Comparison of ENCODE assay signal across 1 cellular context in the genomic region with DNA sequence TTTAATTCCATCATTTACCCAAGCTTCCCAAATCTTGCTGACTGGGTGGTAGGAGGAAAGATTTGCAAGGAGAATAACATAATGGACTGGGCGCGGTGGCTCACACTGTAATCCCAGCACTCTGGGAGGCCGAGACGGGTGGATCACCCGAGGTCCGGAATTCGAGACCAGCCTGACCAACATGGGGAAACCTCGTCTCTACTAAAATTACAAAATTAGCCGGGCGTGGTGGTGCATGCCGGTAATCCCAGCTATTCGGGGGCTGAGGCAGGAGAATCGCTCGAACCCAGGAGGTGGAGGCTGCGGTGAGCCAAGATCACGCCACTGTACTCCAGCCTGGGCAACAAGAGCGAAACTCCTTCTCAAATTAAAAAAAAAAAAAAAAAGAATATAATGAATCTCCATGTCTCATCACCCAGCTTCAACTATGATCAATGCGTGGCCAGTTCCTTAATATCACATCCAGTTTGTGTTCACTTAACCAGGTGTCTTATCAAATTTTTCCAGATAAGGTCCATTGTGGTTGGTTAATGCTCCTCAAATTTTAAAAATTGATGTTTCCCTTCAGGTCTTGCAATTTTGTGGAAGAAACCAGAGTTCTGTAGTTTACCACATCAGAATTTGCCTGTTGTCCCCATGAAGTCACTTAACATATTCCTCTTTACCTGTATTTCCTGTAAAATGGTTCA.
TF ChIP-seq lines count a peak whose summit lies in the region.

No MANE protein-coding gene starts in this region.

TF ChIP-seq in WTC11, 78 proteins besides CTCF, POLR2A, EP300 and RAD21 (continued from another document):
- TF ChIP-seq, protein P1, sequence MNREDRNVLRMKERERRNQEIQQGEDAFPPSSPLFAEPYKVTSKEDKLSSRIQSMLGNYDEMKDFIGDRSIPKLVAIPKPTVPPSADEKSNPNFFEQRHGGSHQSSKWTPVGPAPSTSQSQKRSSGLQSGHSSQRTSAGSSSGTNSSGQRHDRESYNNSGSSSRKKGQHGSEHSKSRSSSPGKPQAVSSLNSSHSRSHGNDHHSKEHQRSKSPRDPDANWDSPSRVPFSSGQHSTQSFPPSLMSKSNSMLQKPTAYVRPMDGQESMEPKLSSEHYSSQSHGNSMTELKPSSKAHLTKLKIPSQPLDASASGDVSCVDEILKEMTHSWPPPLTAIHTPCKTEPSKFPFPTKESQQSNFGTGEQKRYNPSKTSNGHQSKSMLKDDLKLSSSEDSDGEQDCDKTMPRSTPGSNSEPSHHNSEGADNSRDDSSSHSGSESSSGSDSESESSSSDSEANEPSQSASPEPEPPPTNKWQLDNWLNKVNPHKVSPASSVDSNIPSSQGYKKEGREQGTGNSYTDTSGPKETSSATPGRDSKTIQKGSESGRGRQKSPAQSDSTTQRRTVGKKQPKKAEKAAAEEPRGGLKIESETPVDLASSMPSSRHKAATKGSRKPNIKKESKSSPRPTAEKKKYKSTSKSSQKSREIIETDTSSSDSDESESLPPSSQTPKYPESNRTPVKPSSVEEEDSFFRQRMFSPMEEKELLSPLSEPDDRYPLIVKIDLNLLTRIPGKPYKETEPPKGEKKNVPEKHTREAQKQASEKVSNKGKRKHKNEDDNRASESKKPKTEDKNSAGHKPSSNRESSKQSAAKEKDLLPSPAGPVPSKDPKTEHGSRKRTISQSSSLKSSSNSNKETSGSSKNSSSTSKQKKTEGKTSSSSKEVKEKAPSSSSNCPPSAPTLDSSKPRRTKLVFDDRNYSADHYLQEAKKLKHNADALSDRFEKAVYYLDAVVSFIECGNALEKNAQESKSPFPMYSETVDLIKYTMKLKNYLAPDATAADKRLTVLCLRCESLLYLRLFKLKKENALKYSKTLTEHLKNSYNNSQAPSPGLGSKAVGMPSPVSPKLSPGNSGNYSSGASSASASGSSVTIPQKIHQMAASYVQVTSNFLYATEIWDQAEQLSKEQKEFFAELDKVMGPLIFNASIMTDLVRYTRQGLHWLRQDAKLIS (CRISPR knock-in tag; IDR thresholded peaks at IDR 0.05; ENCODE audit: borderline replicate concordance), result no peak
- TF ChIP-seq MYBL2 (CRISPR knock-in tag; IDR thresholded peaks at IDR 0.05) (no peak), GRHL2 (CRISPR knock-in tag; IDR thresholded peaks at IDR 0.05; ENCODE audit: insufficient replicate concordance, severe bottlenecking) (no peak), SMAD3 (CRISPR knock-in tag; IDR thresholded peaks at IDR 0.05; ENCODE audit: borderline replicate concordance) (no peak), ELF4 (CRISPR knock-in tag; IDR thresholded peaks at IDR 0.05; ENCODE audit: low read depth) (no peak), CREB1 (CRISPR knock-in tag; IDR thresholded peaks at IDR 0.05) (no peak)
TF ChIP-seq in WTC11: peak in this region for 0.
